13 cellular contexts compared by ENCODE assay signal in the genomic region with DNA sequence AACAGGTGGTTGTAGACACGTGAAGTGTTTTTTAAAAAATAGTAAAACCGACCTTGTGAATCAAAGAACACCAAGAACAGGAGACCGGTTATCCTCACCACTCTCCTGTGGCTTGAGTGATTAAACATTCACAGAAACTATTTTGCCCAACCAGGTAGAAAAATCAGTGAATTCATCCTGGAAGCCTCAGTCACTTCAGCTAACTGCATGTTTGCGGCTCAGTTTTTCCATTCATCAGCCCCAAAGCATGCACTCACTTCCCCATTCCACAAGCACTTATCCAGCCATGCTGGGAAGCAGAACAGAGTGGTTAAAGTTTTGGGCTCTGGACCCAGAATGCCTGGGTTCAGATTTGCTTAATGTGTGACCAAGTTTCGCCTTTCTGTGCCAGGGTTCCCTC. TPM values are rescaled to one million over a fixed set of nuclear protein-coding genes. Genes with fewer than 3 reads are reported as not detected.
A peak's percentile ranks its signal among the peaks of the same experiment; 100 is the strongest.
DNase-seq lines count a peak whose midpoint lies in the region; ATAC-seq and TF ChIP-seq lines count a peak whose summit lies in the region.
"Had no signal": no experiment of that assay in that cellular context is flagged by ENCODE, and none has a peak within 500 bp of the region (broad histone marks: within the 10 kb centered on the region; RNA-seq: fewer than 3 reads in every experiment).

No MANE protein-coding gene starts in this region.

- H3K9me3 Mint-ChIP-seq in activated CD8-positive, alpha-beta T cell treated with anti-CD3 and anti-CD28 coated beads for 36 hours: no peaks in the 10 kb centered on the region

- ATAC-seq in lung (ENCODE audit: insufficient read depth, low FRiP score) (peak; percentile 28), HG02763 (IDR thresholded peaks at IDR 0.05; ENCODE audit: unreplicated experiment) (no peak)
- no peak for ATAC-seq in activated CD8-positive, alpha-beta T cell treated with anti-CD3 and anti-CD28 coated beads for 36 hours

- H3K36me3 ChIP-seq in HUES6 (ENCODE audit: control insufficient read depth, insufficient read depth, low read length) (no peaks in the 10 kb centered on the region; the same call in 1 of the 2 replicates), lung (ENCODE audit: control insufficient read depth in 2 of 2, insufficient read depth in 2 of 2, low read length in 2 of 2) (no peaks in the 10 kb centered on the region)

- H3K4me1 Mint-ChIP-seq in activated CD8-positive, alpha-beta T cell treated with anti-CD3 and anti-CD28 coated beads for 36 hours (ENCODE audit: low read depth): peaks cover 5% of the 10 kb centered on the region

- peaks cover 28% of the 10 kb centered on the region for H3K27me3 Mint-ChIP-seq in activated CD8-positive, alpha-beta T cell treated with anti-CD3 and anti-CD28 coated beads for 36 hours

- H3K27ac ChIP-seq in HUES6 (ENCODE audit: low read depth, low read length): no peak overlapping the region
- H3K27ac ChIP-seq in lung (ENCODE audit: low read depth in 1 of 2, low read length in 1 of 2): peak overlapping the region in 1 of 2 donors; percentile 55
- H3K27ac ChIP-seq: KMS-11 had no signal

- no peak overlapping the region for H3K27ac Mint-ChIP-seq in activated CD8-positive, alpha-beta T cell treated with anti-CD3 and anti-CD28 coated beads for 36 hours

- H3K4me1 ChIP-seq in HUES6 (ENCODE audit: control insufficient read depth, insufficient read depth, low read length): peaks cover 24% of the 10 kb centered on the region
- peaks cover 0 to 7% of the 10 kb centered on the region in 2 donors for H3K4me1 ChIP-seq in lung (ENCODE audit: control insufficient read depth in 2 of 2, insufficient read depth in 2 of 2, low read length in 2 of 2)

- DNase-seq in AG20443 (ENCODE audit: low spot score) (peak; percentile 79), cardiac fibroblast (ENCODE audit: low read depth in 2 of 2) (peak; percentile 45 to 71), lung (ENCODE audit: low spot score) (no peak), OCI-M2 (lab: John Stamatoyannopoulos, UW; ENCODE audit: unreplicated experiment) (no peak), KG1 (lab: John Stamatoyannopoulos, UW) (no peak)
- no peak for DNase-seq in activated CD8-positive, alpha-beta T cell treated with anti-CD3 and anti-CD28 coated beads for 36 hours
- DNase-seq: activated T-cell treated with anti-CD3 and anti-CD28 coated beads, Interleukin-2, amount 50 U/mL, for 1 hour; SHP77; substantia nigra had no signal

- TF ChIP-seq CTCF in cardiac fibroblast (IDR thresholded peaks at IDR 0.05; ENCODE audit: low read depth, low read length) (no peak), lung (IDR thresholded peaks at IDR 0.05; ENCODE audit: control extremely low read depth, extremely low read depth) (no peak)
- no peak for TF ChIP-seq CTCF in activated CD8-positive, alpha-beta T cell treated with anti-CD3 and anti-CD28 coated beads for 36 hours (IDR thresholded peaks at IDR 0.05)

- peak overlapping the region; percentile 70 for H3K9ac ChIP-seq in HUES6 (ENCODE audit: low read length)
- H3K9ac ChIP-seq: KMS-11 had no signal

- CTCF ChIA-PET in activated CD8-positive, alpha-beta T cell treated with anti-CD3 and anti-CD28 coated beads for 36 hours (lab: Charles Lee): interaction anchor here (1.4 kb wide), 1 partner anchor 523 kb away, joined by 3 read pairs; no protein-coding TSS in a partner anchor

- peak overlapping the region; percentile 67 for H3K4me3 ChIP-seq in HUES6 (ENCODE audit: low read depth, low read length)
- no peak overlapping the region for H3K4me3 ChIP-seq in cardiac fibroblast (replicated peaks in 1 of 2; ENCODE audit: low read depth in 2 of 2, low read length in 2 of 2)
- H3K4me3 ChIP-seq in lung: peak overlapping the region; percentile 22

- no peak overlapping the region for H3K4me3 Mint-ChIP-seq in activated CD8-positive, alpha-beta T cell treated with anti-CD3 and anti-CD28 coated beads for 36 hours

- intact Hi-C loops in activated CD8-positive, alpha-beta T cell treated with anti-CD3 and anti-CD28 coated beads for 36 hours (cut with micrococcal nuclease): no loop called here

- H3K27me3 ChIP-seq in HUES6 (ENCODE audit: control insufficient read depth, insufficient read depth, low read length) (peaks cover 53% of the 10 kb centered on the region), lung (ENCODE audit: control insufficient read depth, insufficient read depth) (no peaks in the 10 kb centered on the region)

- WGBS in lung, 2 donors: 44 to 46% methylated on average over 5 of the region's 5 CpGs

- POLR2A ChIA-PET in activated CD8-positive, alpha-beta T cell treated with anti-CD3 and anti-CD28 coated beads for 36 hours (lab: Charles Lee): no interaction called here

- H3K9me3 ChIP-seq in HUES6 (ENCODE audit: control insufficient read depth, insufficient read depth, low read depth, low read length): no peaks in the 10 kb centered on the region
- no peaks in the 10 kb centered on the region for H3K9me3 ChIP-seq in lung (ENCODE audit: control insufficient read depth in 2 of 2, insufficient read depth in 1 of 2, low read length in 1 of 2)

- H3K36me3 Mint-ChIP-seq in activated CD8-positive, alpha-beta T cell treated with anti-CD3 and anti-CD28 coated beads for 36 hours (ENCODE audit: low read depth): no peaks in the 10 kb centered on the region

RNA-seq across cellular contexts. Expression of gene LRRN4, which starts 2.4 kb away (rescaled TPM):
- 10 to 100 TPM; 20.1 to 62.3 TPM for total RNA-seq in lung
- 10 to 100 TPM in 1 of 2 donors, 1 to 10 TPM in 1; 9.8 to 26.9 TPM for polyA plus RNA-seq in lung
- total RNA-seq in activated CD8-positive, alpha-beta T cell treated with anti-CD3 and anti-CD28 coated beads for 36 hours: not detected
- total RNA-seq: esophagus mucosa had no signal

RNA-seq across cellular contexts. Expression of gene CRLS1, which starts 45.6 kb away (rescaled TPM):
- total RNA-seq in lung: 10 to 100 TPM; 40.2 to 46.2 TPM
- 10 to 100 TPM; 42.9 to 84.8 TPM for polyA plus RNA-seq in lung
- total RNA-seq in activated CD8-positive, alpha-beta T cell treated with anti-CD3 and anti-CD28 coated beads for 36 hours: 10 to 100 TPM; 52.1 to 54.8 TPM

Comparison
In these comparisons a context has a peak if more than half of its experiments do, and no peak if none do; other contexts are left out.
1. DNase-seq: peak in AG20443 (single experiment) and cardiac fibroblast (2 of 2); none in lung (single experiment), OCI-M2 (single experiment), activated CD8-positive, alpha-beta T cell treated with anti-CD3 and anti-CD28 coated beads for 36 hours (single experiment) and KG1 (single experiment).
2. H3K4me3 ChIP-seq: peak in HUES6 (single experiment) and lung (single experiment); none in cardiac fibroblast (0 of 2).
3. RNA of gene LRRN4, which starts 2.4 kb away (total RNA-seq): 20.1 to 62.3 TPM in lung; not detected in activated CD8-positive, alpha-beta T cell treated with anti-CD3 and anti-CD28 coated beads for 36 hours; every median in the first group is over 10 times any median in the second.